1 cellular context compared by ENCODE assay signal in genomic region chr5:176366575-176366894, GRCh38.
TF ChIP-seq lines count a peak whose summit lies in the region.

No MANE protein-coding gene starts in this region.

TF ChIP-seq in endothelial cell of umbilical vein, 7 proteins besides CTCF, POLR2A, EP300 and RAD21 (continued from another document):
- TF ChIP-seq POLR2AphosphoS5 (IDR thresholded peaks at IDR 0.05; ENCODE audit: insufficient read depth, low read depth, low read length) (no peak), MAX (IDR thresholded peaks at IDR 0.05; ENCODE audit: insufficient read depth, insufficient read length) (no peak), JUN (IDR thresholded peaks at IDR 0.05; ENCODE audit: borderline replicate concordance, insufficient read depth, insufficient read length, low read depth) (no peak), MYC (IDR thresholded peaks at IDR 0.05; ENCODE audit: low read depth, low read length) (no peak), EZH2 (IDR thresholded peaks at IDR 0.05; ENCODE audit: borderline replicate concordance, low read depth, low read length, severe bottlenecking) (no peak)
